In the genomic region with DNA sequence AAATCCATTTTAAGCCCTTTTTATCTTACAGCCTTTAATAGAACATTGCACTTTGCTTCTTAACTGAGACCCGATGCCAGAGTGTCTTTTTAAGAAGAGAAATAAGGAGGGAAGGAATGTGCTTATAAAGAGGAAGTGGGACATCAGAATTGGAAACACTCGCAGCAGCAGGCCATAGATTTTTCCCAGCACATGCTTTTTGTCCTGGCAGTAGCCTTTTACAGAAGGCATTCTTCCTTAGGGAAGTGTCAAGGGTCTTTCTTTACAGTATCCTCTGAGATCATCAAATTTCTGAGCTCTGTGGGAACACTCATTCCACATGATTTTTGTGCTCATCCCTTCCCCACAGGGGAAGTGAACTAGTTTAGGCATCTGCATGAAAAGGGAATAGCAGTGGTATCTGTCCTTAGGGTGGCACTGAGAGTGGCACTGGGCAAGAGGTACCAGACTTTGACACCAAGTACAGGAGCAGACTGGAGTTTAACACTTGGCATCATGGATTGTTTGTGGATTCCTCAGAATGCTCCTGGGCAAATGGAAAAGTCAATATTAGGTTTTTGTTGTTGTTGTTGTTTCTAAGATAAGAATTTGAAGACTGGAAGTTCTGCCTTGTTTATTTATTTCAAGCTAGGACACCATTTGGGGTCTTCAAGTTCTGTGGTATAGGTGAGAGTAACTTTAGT, we compare ENCODE assay signal across 2 cellular contexts.
TF ChIP-seq lines count a peak whose summit lies in the region.

No MANE protein-coding gene starts in this region.

TF ChIP-seq in A549, 52 proteins besides CTCF, POLR2A, EP300 and RAD21:
- TF ChIP-seq FOSB (CRISPR knock-in tag; IDR thresholded peaks at IDR 0.05) (no peak), KDM1A (IDR thresholded peaks at IDR 0.05; ENCODE audit: low read depth) (no peak), RNF2 (IDR thresholded peaks at IDR 0.05; ENCODE audit: borderline replicate concordance, low read depth) (no peak), CBX2 (IDR thresholded peaks at IDR 0.05; ENCODE audit: borderline replicate concordance, low read depth) (no peak), RARB (CRISPR knock-in tag; IDR thresholded peaks at IDR 0.05) (no peak), GATA3 (IDR thresholded peaks at IDR 0.05; ENCODE audit: borderline replicate concordance) (no peak), NPAS2 (CRISPR knock-in tag; IDR thresholded peaks at IDR 0.05; ENCODE audit: borderline replicate concordance) (no peak), NR3C1 (IDR thresholded peaks at IDR 0.05) (no peak), ESRRA (IDR thresholded peaks at IDR 0.05; ENCODE audit: borderline replicate concordance, low read length) (no peak), HOXB13 (CRISPR knock-in tag; IDR thresholded peaks at IDR 0.05; ENCODE audit: low read depth) (no peak)
- TF ChIP-seq, protein P1, sequence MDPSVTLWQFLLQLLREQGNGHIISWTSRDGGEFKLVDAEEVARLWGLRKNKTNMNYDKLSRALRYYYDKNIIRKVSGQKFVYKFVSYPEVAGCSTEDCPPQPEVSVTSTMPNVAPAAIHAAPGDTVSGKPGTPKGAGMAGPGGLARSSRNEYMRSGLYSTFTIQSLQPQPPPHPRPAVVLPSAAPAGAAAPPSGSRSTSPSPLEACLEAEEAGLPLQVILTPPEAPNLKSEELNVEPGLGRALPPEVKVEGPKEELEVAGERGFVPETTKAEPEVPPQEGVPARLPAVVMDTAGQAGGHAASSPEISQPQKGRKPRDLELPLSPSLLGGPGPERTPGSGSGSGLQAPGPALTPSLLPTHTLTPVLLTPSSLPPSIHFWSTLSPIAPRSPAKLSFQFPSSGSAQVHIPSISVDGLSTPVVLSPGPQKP (IDR thresholded peaks at IDR 0.05; ENCODE audit: low read depth, low read length) = no peak
- TF ChIP-seq, protein P2, sequence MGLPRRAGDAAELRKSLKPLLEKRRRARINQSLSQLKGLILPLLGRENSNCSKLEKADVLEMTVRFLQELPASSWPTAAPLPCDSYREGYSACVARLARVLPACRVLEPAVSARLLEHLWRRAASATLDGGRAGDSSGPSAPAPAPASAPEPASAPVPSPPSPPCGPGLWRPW (IDR thresholded peaks at IDR 0.05) = no peak

TF ChIP-seq in IMR-90, 13 proteins besides CTCF, POLR2A, EP300 and RAD21:
- no peak for TF ChIP-seq RFX5 (IDR thresholded peaks at IDR 0.05; ENCODE audit: low read depth, low read length)
- TF ChIP-seq, protein P3, sequence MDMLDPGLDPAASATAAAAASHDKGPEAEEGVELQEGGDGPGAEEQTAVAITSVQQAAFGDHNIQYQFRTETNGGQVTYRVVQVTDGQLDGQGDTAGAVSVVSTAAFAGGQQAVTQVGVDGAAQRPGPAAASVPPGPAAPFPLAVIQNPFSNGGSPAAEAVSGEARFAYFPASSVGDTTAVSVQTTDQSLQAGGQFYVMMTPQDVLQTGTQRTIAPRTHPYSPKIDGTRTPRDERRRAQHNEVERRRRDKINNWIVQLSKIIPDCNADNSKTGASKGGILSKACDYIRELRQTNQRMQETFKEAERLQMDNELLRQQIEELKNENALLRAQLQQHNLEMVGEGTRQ (IDR thresholded peaks at IDR 0.05; ENCODE audit: low read depth, low read length) = no peak
- no peak for TF ChIP-seq RCOR1 (IDR thresholded peaks at IDR 0.05; ENCODE audit: insufficient replicate concordance, low read length)
- no peak for TF ChIP-seq CEBPB (IDR thresholded peaks at IDR 0.05; ENCODE audit: low read depth, low read length)
- TF ChIP-seq MAFK (IDR thresholded peaks at IDR 0.05; ENCODE audit: low read depth, low read length) = no peak
- TF ChIP-seq, protein P1 (IDR thresholded peaks at IDR 0.05; ENCODE audit: borderline replicate concordance, low read depth, low read length) = no peak
- TF ChIP-seq MXI1 (IDR thresholded peaks at IDR 0.05; ENCODE audit: borderline replicate concordance, low read depth, low read length) = no peak
- no peak for TF ChIP-seq BHLHE40 (IDR thresholded peaks at IDR 0.05; ENCODE audit: low read depth, low read length)
- TF ChIP-seq CHD1 (IDR thresholded peaks at IDR 0.05; ENCODE audit: low read depth, low read length) = no peak
- TF ChIP-seq FOS (IDR thresholded peaks at IDR 0.05; ENCODE audit: low read depth, low read length) = no peak
- no peak for TF ChIP-seq NFE2L2 (IDR thresholded peaks at IDR 0.05; ENCODE audit: low read depth, low read length)
- TF ChIP-seq MAZ (IDR thresholded peaks at IDR 0.05; ENCODE audit: borderline replicate concordance, low read depth, low read length) = no peak
- TF ChIP-seq SMC3 (IDR thresholded peaks at IDR 0.05; ENCODE audit: low read depth, low read length) = no peak
